In the genomic region with DNA sequence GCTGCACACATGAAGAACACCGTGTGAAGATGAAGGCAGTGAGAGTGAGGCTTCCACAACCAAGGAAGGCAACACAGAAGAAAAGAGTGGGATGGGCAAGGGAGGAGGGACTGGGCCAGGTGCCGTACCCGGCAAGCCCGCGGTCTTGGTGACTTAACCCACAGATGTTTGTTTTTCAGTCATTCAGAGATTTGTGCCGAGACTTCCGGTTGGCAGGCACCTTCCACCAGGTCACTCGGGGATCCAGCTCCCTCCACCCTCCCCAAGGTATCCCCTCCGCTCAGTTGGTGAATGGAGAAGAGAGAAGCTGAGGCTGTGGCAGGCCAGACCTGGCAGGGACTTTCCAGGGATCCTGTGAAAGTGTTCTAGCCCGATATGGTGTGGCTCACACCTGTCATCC, we compare ENCODE assay signal across 20 cellular contexts. TPM values are rescaled to one million over a fixed set of nuclear protein-coding genes. Genes with fewer than 3 reads are reported as not detected.
A peak's percentile ranks its signal among the peaks of the same experiment; 100 is the strongest.
DNase-seq lines count a peak whose midpoint lies in the region; ATAC-seq, FAIRE-seq and TF ChIP-seq lines count a peak whose summit lies in the region.
"Had no signal": no experiment of that assay in that cellular context is flagged by ENCODE, and none has a peak within 500 bp of the region (broad histone marks: within the 10 kb centered on the region; RNA-seq: fewer than 3 reads in every experiment).

No MANE protein-coding gene starts in this region.

- TF ChIP-seq EP300 in GM12878 (IDR thresholded peaks at IDR 0.05; ENCODE audit: borderline replicate concordance in 1 of 2, control insufficient read depth in 1 of 2, low read depth in 2 of 2, low read length in 2 of 2), result no peak

- H3K4me2 ChIP-seq in H9 (ENCODE audit: insufficient read depth, insufficient read length, low read length) (no peak overlapping the region), GM12878 (ENCODE audit: control insufficient read depth, insufficient read depth) (peak overlapping the region; percentile 34), osteoblast (ENCODE audit: insufficient read depth, low read length) (no peak overlapping the region)

- H3K18ac ChIP-seq in H9 (ENCODE audit: insufficient read length, low read depth, low read length), result no peak overlapping the region

- SMC1A ChIA-PET in GM12878 (lab: Charles Lee; ENCODE audit: uncharacterized antibody, unreplicated experiment), result no interaction called here

- H2AFZ ChIP-seq in H9 (ENCODE audit: low read length) (no peak overlapping the region), GM12878 (ENCODE audit: control insufficient read depth, low read depth, low read length) (no peak overlapping the region), osteoblast (ENCODE audit: low read length) (no peak overlapping the region)

- H3K9me3 ChIP-seq in H9 (ENCODE audit: control insufficient read depth, low read depth, low read length), result no peaks in the 10 kb centered on the region
- no peaks in the 10 kb centered on the region for H3K9me3 ChIP-seq in GM12878 (replicated peaks; ENCODE audit: control insufficient read depth, insufficient read depth, low read length)
- no peaks in the 10 kb centered on the region for H3K9me3 ChIP-seq in osteoblast (ENCODE audit: low read depth, low read length)
- H3K9me3 ChIP-seq: Peyer's patch had no signal

- no peak overlapping the region for H3K14ac ChIP-seq in H9 (ENCODE audit: insufficient read depth, low read length)

- POLR2A ChIA-PET in GM12878 (lab: Charles Lee), result interaction anchor here (0.9 to 1.1 kb wide), 2 partner anchors 11 to 77 kb away, joined by 3 read pairs; no protein-coding TSS in a partner anchor

- no peaks in the 10 kb centered on the region for H3K36me3 ChIP-seq in GM12878 (ENCODE audit: control insufficient read depth in 2 of 2, insufficient read depth in 2 of 2, low read length in 1 of 2)
- H3K36me3 ChIP-seq in osteoblast (ENCODE audit: insufficient read depth, low read length), result no peaks in the 10 kb centered on the region
- H3K36me3 ChIP-seq: Peyer's patch had no signal

- FAIRE-seq in GM12878 (lab: Jason Lieb, UNC), result peak; percentile 7

- intact Hi-C loops in GM12878 (cut with micrococcal nuclease; ENCODE audit: unreplicated experiment), result no loop called here

- no TSS peak for BruUV-seq in GM12878 (replicated peaks; lab: Mats Ljungman, UMichigan)

- H3K79me1 ChIP-seq in H9 (ENCODE audit: insufficient read depth, low read depth, low read length, poor library complexity, severe bottlenecking), result no peaks in the 10 kb centered on the region

- H4K91ac ChIP-seq in H9 (ENCODE audit: insufficient read length, low read depth, low read length), result no peak overlapping the region

- H3K4me3 Mint-ChIP-seq in H9, result no peak overlapping the region
- H3K4me3 Mint-ChIP-seq: CD4-positive, alpha-beta T cell had no signal

- H3K4me3 ChIP-seq in GM12865 (ENCODE audit: low read depth, low read length) (no peak overlapping the region), GM12878 (no peak overlapping the region), osteoblast (ENCODE audit: insufficient read depth, low read length) (no peak overlapping the region)
- H3K4me3 ChIP-seq: Peyer's patch, SK-N-MC had no signal

- H2BK20ac ChIP-seq in H9 (ENCODE audit: low read depth, low read length, poor library complexity, severe bottlenecking), result no peak overlapping the region

- in situ Hi-C loops in GM12878 (cut with MboI), result no loop called here

- H2AK5ac ChIP-seq in H9 (ENCODE audit: insufficient read length, low read length), result no peak overlapping the region

- peaks cover 14 to 21% of the 10 kb centered on the region in 2 experiments for H3K4me1 Mint-ChIP-seq in H9

- H3K27me3 ChIP-seq in H9 (ENCODE audit: insufficient read depth, low read length) (no peaks in the 10 kb centered on the region), GM12878 (replicated peaks in 1 of 2; ENCODE audit: control insufficient read depth in 2 of 2, insufficient read depth in 2 of 2, low read length in 1 of 2) (no peaks in the 10 kb centered on the region), osteoblast (ENCODE audit: insufficient read depth, low read length) (peaks cover 33% of the 10 kb centered on the region)

- no peak overlapping the region for H3K23ac ChIP-seq in H9 (ENCODE audit: insufficient read length, low read depth, low read length)

- peaks cover 8% of the 10 kb centered on the region for H3K27me3 Mint-ChIP-seq in H9 (ENCODE audit: low read depth)

- no CpG with 5 or more reads among the region's 10 CpGs for WGBS in H9 (ENCODE audit: extremely low coverage, insufficient read length, low lambda C conversion rate)
- WGBS in GM12878 (ENCODE audit: insufficient coverage, insufficient replicate concordance, low lambda C conversion rate, missing lambda C conversion rate), result 3% methylated on average over 10 of the region's 10 CpGs

- no peak overlapping the region for H4K5ac ChIP-seq in H9 (ENCODE audit: insufficient read length, low read depth, low read length)

- TF ChIP-seq POLR2A in GM12878 (IDR thresholded peaks at IDR 0.05; ENCODE audit: low read depth, low read length) (no peak), erythroblast (IDR thresholded peaks at IDR 0.05; ENCODE audit: low read length) (no peak)

- no peak overlapping the region for H2BK15ac ChIP-seq in H9 (ENCODE audit: low read depth, low read length)

- H3K9me3 Mint-ChIP-seq in H9, result no peaks in the 10 kb centered on the region; a peak in 2 of 5 replicates
- H3K9me3 Mint-ChIP-seq: CD4-positive, alpha-beta T cell had no signal

- TF ChIP-seq CTCF in GM12865 (IDR thresholded peaks at IDR 0.05; ENCODE audit: insufficient read depth, low read depth, low read length, missing control alignments) (no peak), H9 (conservative IDR thresholded peaks at IDR 0.05) (no peak), GM12878 (IDR thresholded peaks at IDR 0.05 in 2 of 3, conservative IDR thresholded peaks at IDR 0.05 in 1 of 3; ENCODE audit: control insufficient read depth in 2 of 3, extremely low read depth in 1 of 3, insufficient read depth in 1 of 3, low read depth in 3 of 3, low read length in 3 of 3) (no peak), osteoblast (IDR thresholded peaks at IDR 0.05; ENCODE audit: extremely low read depth, low read depth, low read length) (no peak)

- H3K4ac ChIP-seq in H9 (ENCODE audit: low read depth, low read length), result no peak overlapping the region

- no peak overlapping the region for H3T11ph ChIP-seq in H9 (ENCODE audit: low read length)

- peak; percentile 15 for ATAC-seq in GM12878

- H3K79me2 ChIP-seq in H9 (ENCODE audit: insufficient read depth, low read length) (no peaks in the 10 kb centered on the region), GM12878 (ENCODE audit: control insufficient read depth, insufficient read depth, low read length) (no peaks in the 10 kb centered on the region), osteoblast (ENCODE audit: insufficient read depth, low read length) (no peaks in the 10 kb centered on the region)

- RAD21 ChIA-PET in GM12878 (lab: Charles Lee; ENCODE audit: unreplicated experiment), result interaction anchor here (1.0 kb wide), 2 partner anchors 16 to 32 kb away, joined by 3 read pairs; no protein-coding TSS in a partner anchor

- H3K4me1 ChIP-seq in H9 (ENCODE audit: insufficient read depth, low read length) (peaks cover 3% of the 10 kb centered on the region; the same call in 1 of the 2 replicates), GM12878 (ENCODE audit: control insufficient read depth, insufficient read depth, low read length) (peaks cover 31% of the 10 kb centered on the region), osteoblast (ENCODE audit: insufficient read depth, low read length) (no peaks in the 10 kb centered on the region)

- no peak overlapping the region for H3K9ac ChIP-seq in H9 (ENCODE audit: extremely low read depth, insufficient read length, low read length)
- H3K9ac ChIP-seq in GM12878 (ENCODE audit: control insufficient read depth, insufficient read depth, low read length), result no peak overlapping the region

- H4K20me1 ChIP-seq in H9 (ENCODE audit: control insufficient read depth, insufficient read depth, insufficient read length) (no peaks in the 10 kb centered on the region), GM12878 (ENCODE audit: control insufficient read depth, insufficient read depth) (no peaks in the 10 kb centered on the region), osteoblast (ENCODE audit: insufficient read depth, low read length) (peaks cover 4% of the 10 kb centered on the region)

- no peak overlapping the region for H3K27ac Mint-ChIP-seq in H9
- H3K27ac Mint-ChIP-seq: CD4-positive, alpha-beta T cell had no signal

- DNase-seq in GM12865 (ENCODE audit: low read depth) (peak; percentile 64), H9 (peak; percentile 24), GM12878 (ENCODE audit: low read depth, low spot score) (no peak), osteoblast (ENCODE audit: insufficient read length, low spot score, missing footprints) (peak; percentile 47), erythroblast (lab: John Stamatoyannopoulos, UW) (no peak), GOT3 (lab: John Stamatoyannopoulos, UW) (no peak), NCI-H748 treated with DMSO at 0.1 percent for 48 hours (lab: John Stamatoyannopoulos, UW) (no peak)
- DNase-seq: Calu3; CD4-positive, alpha-beta T cell; DMS79; MV-4-11; NCI-H187 treated with DMSO at 0.1 percent for 48 hours; NCI-H2171; NCI-H446; NCI-H774; Peyer's patch; Right ventricle myocardium superior had no signal

- H3K23me2 ChIP-seq in H9 (ENCODE audit: insufficient read length, low read depth, low read length, poor library complexity, severe bottlenecking), result peaks cover 7% of the 10 kb centered on the region

- no peak overlapping the region for H4K8ac ChIP-seq in H9 (replicated peaks; ENCODE audit: insufficient read length, low read depth, low read length)

- H3K56ac ChIP-seq in H9 (ENCODE audit: insufficient read length, low read depth, low read length), result no peak overlapping the region

- H2BK120ac ChIP-seq in H9 (ENCODE audit: low read depth, low read length, poor library complexity, severe bottlenecking), result no peak overlapping the region

- H3K36me3 Mint-ChIP-seq in H9 (ENCODE audit: insufficient read depth in 1 of 3, low read depth in 3 of 3), result no peaks in the 10 kb centered on the region

- CTCF ChIA-PET in GM12878 (lab: Yijun Ruan, JAX), result interaction anchor here (0.9 to 3.0 kb wide), 9 partner anchors 11 to 120 kb away, joined by 3 to 15 read pairs (median 4); a partner anchor contains a TSS

- no peak overlapping the region for H3K27ac ChIP-seq in H9 (ENCODE audit: insufficient read length, low read depth, low read length)
- H3K27ac ChIP-seq in GM12878 (ENCODE audit: control insufficient read depth, insufficient read depth), result no peak overlapping the region
- no peak overlapping the region for H3K27ac ChIP-seq in osteoblast (ENCODE audit: low read depth, low read length)
- H3K27ac ChIP-seq: HL-60, Peyer's patch, SK-N-MC had no signal

- H2BK5ac ChIP-seq in H9 (ENCODE audit: insufficient read length, low read length), result no peak overlapping the region

- TF ChIP-seq RAD21 in GM12878 (IDR thresholded peaks at IDR 0.05; ENCODE audit: insufficient read depth, low read depth, low read length), result no peak

- H2BK12ac ChIP-seq in H9 (ENCODE audit: insufficient read length, low read depth, low read length), result no peak overlapping the region

RNA-seq across cellular contexts. Expression of a gene that starts 4.9 kb away (rescaled TPM):
- total RNA-seq in H9 (2021) (12.8 and 14.6 TPM in 2 replicates), GM12878 (2014; rRNA removed) (1.3 and 1.8 TPM in 2 replicates), GM12878 (2014; rRNA removed; fragmentation: Illumina TruSeq; extraction: Trizol) (0.14 and 0.18 TPM in 2 replicates), GM12878 (2021) (1.5 TPM in 2 replicates), osteoblast (not detected in 2 replicates)
- 7.1 TPM in 2 replicates for total RNA-seq in GM12878 (2013; cell fraction: nucleolus; rRNA removed)
- polyA plus RNA-seq in GM12878 (2011; ENCODE audit: low read depth), result not detected
- polyA plus RNA-seq in GM12878 (2011; rRNA removed) (1.6 and 3.7 TPM in 2 replicates), GM12878 (2014; fragmentation: Illumina TruSeq; extraction: Trizol) (0.06 TPM in 1 of 2 replicates, not detected in the other), GM12878 (2014; fragmentation: Nextera tagmentation; extraction: Ambion mirVana) (not detected), GM12878 (2014; rRNA removed) (1.1 and 1.8 TPM in 2 replicates), GM12878 (2016; fragmentation: Nextera tagmentation; extraction: Ambion mirVana) (under 1 TPM; 0.45 to 0.59 TPM)
- polyA plus RNA-seq in GM12878 (2011; cell fraction: cytosol; rRNA removed), result 5.4 and 9.9 TPM in 2 replicates
- 34.9 and 50.5 TPM in 2 replicates for polyA plus RNA-seq in GM12878 (2011; cell fraction: nucleus; rRNA removed)
- polyA plus RNA-seq in GM12878 (2012), result 0.59 and 0.68 TPM in 2 replicates
- 0.37 and 1.3 TPM in 2 replicates for polyA minus RNA-seq in GM12878 (2011; rRNA and poly(A)+ RNA removed)
- polyA minus RNA-seq in GM12878 (2011; cell fraction: cytosol; rRNA and poly(A)+ RNA removed), result 1.5 and 2.8 TPM in 2 replicates
- polyA minus RNA-seq in GM12878 (2011; cell fraction: nucleus; rRNA and poly(A)+ RNA removed), result 3.1 and 4.5 TPM in 2 replicates
- total RNA-seq: Calu3; CD4-positive, alpha-beta T cell; Right ventricle myocardium superior had no signal

RNA-seq across cellular contexts. Expression of a gene that starts 9.9 kb away (rescaled TPM):
- total RNA-seq in H9 (2021), result 32.1 and 33.3 TPM in 2 replicates
- 14.8 and 15.2 TPM in 2 replicates for total RNA-seq in GM12878 (2013; cell fraction: nucleolus; rRNA removed)
- total RNA-seq in GM12878 (2014; rRNA removed), result 20.8 and 21.1 TPM in 2 replicates
- total RNA-seq in GM12878 (2014; rRNA removed; fragmentation: Illumina TruSeq; extraction: Trizol), result 10.6 and 11.9 TPM in 2 replicates
- 30.7 and 31.8 TPM in 2 replicates for total RNA-seq in GM12878 (2021)
- 4.8 TPM for polyA plus RNA-seq in GM12878 (2011; ENCODE audit: low read depth)
- polyA plus RNA-seq in GM12878 (2011; rRNA removed), result 7.2 and 13.9 TPM in 2 replicates
- 20.7 and 26.5 TPM in 2 replicates for polyA plus RNA-seq in GM12878 (2011; cell fraction: cytosol; rRNA removed)
- polyA plus RNA-seq in GM12878 (2011; cell fraction: nucleus; rRNA removed), result 66.1 and 79.5 TPM in 2 replicates
- polyA plus RNA-seq in GM12878 (2012), result 8.9 and 9.3 TPM in 2 replicates
- polyA plus RNA-seq in GM12878 (2014; fragmentation: Illumina TruSeq; extraction: Trizol), result 7.6 and 13.1 TPM in 2 replicates
- polyA plus RNA-seq in GM12878 (2014; fragmentation: Nextera tagmentation; extraction: Ambion mirVana), result under 1 TPM; 0.39 to 0.84 TPM
- polyA plus RNA-seq in GM12878 (2014; rRNA removed), result 29.4 and 29.9 TPM in 2 replicates
- 10 to 100 TPM in 1 of 2 experiments, 1 to 10 TPM in 1; 5.9 to 14.2 TPM for polyA plus RNA-seq in GM12878 (2016; fragmentation: Nextera tagmentation; extraction: Ambion mirVana)
- 10.3 and 16.7 TPM in 2 replicates for polyA minus RNA-seq in GM12878 (2011; rRNA and poly(A)+ RNA removed)
- polyA minus RNA-seq in GM12878 (2011; cell fraction: cytosol; rRNA and poly(A)+ RNA removed), result 11.9 and 13.4 TPM in 2 replicates
- polyA minus RNA-seq in GM12878 (2011; cell fraction: nucleus; rRNA and poly(A)+ RNA removed), result 9.6 and 17.0 TPM in 2 replicates
- 1.5 and 1.8 TPM in 2 replicates for total RNA-seq in osteoblast

RNA-seq across cellular contexts. Expression of a gene that starts 21.0 kb away (rescaled TPM):
- total RNA-seq in H9 (2021), result 114 and 120 TPM in 2 replicates
- 41.1 and 44.0 TPM in 2 replicates for total RNA-seq in GM12878 (2013; cell fraction: nucleolus; rRNA removed)
- total RNA-seq in GM12878 (2014; rRNA removed), result 31.6 and 39.6 TPM in 2 replicates
- 11.5 and 13.6 TPM in 2 replicates for total RNA-seq in GM12878 (2014; rRNA removed; fragmentation: Illumina TruSeq; extraction: Trizol)
- 72.6 and 77.1 TPM in 2 replicates for total RNA-seq in GM12878 (2021)
- 6.7 TPM for polyA plus RNA-seq in GM12878 (2011; ENCODE audit: low read depth)
- polyA plus RNA-seq in GM12878 (2011; rRNA removed), result 3.4 and 9.3 TPM in 2 replicates
- 18.5 and 31.3 TPM in 2 replicates for polyA plus RNA-seq in GM12878 (2011; cell fraction: cytosol; rRNA removed)
- polyA plus RNA-seq in GM12878 (2011; cell fraction: nucleus; rRNA removed), result 97.2 and 161 TPM in 2 replicates
- polyA plus RNA-seq in GM12878 (2012), result 24.9 and 30.6 TPM in 2 replicates
- 6.9 and 13.1 TPM in 2 replicates for polyA plus RNA-seq in GM12878 (2014; fragmentation: Illumina TruSeq; extraction: Trizol)
- 10 to 100 TPM in 1 of 2 experiments, 1 to 10 TPM in 1; 4.6 to 20.2 TPM for polyA plus RNA-seq in GM12878 (2014; fragmentation: Nextera tagmentation; extraction: Ambion mirVana)
- 48.1 and 63.7 TPM in 2 replicates for polyA plus RNA-seq in GM12878 (2014; rRNA removed)
- polyA plus RNA-seq in GM12878 (2016; fragmentation: Nextera tagmentation; extraction: Ambion mirVana), result 100 to 1,000 TPM in 1 of 2 experiments, 10 to 100 TPM in 1; 91.9 to 101 TPM
- polyA minus RNA-seq in GM12878 (2011; rRNA and poly(A)+ RNA removed), result 5.8 and 9.7 TPM in 2 replicates
- polyA minus RNA-seq in GM12878 (2011; cell fraction: cytosol; rRNA and poly(A)+ RNA removed), result 14.4 and 23.0 TPM in 2 replicates
- polyA minus RNA-seq in GM12878 (2011; cell fraction: nucleus; rRNA and poly(A)+ RNA removed), result 18.4 and 39.6 TPM in 2 replicates
- total RNA-seq in osteoblast, result 1.4 and 2.1 TPM in 2 replicates

RNA-seq across cellular contexts. Expression of a gene that starts 47.5 kb away (rescaled TPM):
- 12.5 and 13.0 TPM in 2 replicates for total RNA-seq in H9 (2021)
- 40.3 and 43.6 TPM in 2 replicates for total RNA-seq in GM12878 (2013; cell fraction: nucleolus; rRNA removed)
- 15.0 and 19.7 TPM in 2 replicates for total RNA-seq in GM12878 (2014; rRNA removed)
- 6.6 and 7.9 TPM in 2 replicates for total RNA-seq in GM12878 (2014; rRNA removed; fragmentation: Illumina TruSeq; extraction: Trizol)
- total RNA-seq in GM12878 (2021), result 27.8 and 33.8 TPM in 2 replicates
- polyA plus RNA-seq in GM12878 (2011; ENCODE audit: low read depth), result 10.7 TPM
- polyA plus RNA-seq in GM12878 (2011; rRNA removed), result 7.7 and 10.6 TPM in 2 replicates
- 21.5 and 28.4 TPM in 2 replicates for polyA plus RNA-seq in GM12878 (2011; cell fraction: cytosol; rRNA removed)
- polyA plus RNA-seq in GM12878 (2011; cell fraction: nucleus; rRNA removed), result 55.9 and 70.0 TPM in 2 replicates
- 20.9 and 21.5 TPM in 2 replicates for polyA plus RNA-seq in GM12878 (2012)
- 1.8 and 10.1 TPM in 2 replicates for polyA plus RNA-seq in GM12878 (2014; fragmentation: Illumina TruSeq; extraction: Trizol)
- polyA plus RNA-seq in GM12878 (2014; fragmentation: Nextera tagmentation; extraction: Ambion mirVana), result under 1 TPM; 0.47 to 0.60 TPM
- polyA plus RNA-seq in GM12878 (2014; rRNA removed), result 29.1 and 37.9 TPM in 2 replicates
- polyA plus RNA-seq in GM12878 (2016; fragmentation: Nextera tagmentation; extraction: Ambion mirVana), result 10 to 100 TPM; 11.8 to 16.7 TPM
- polyA minus RNA-seq in GM12878 (2011; rRNA and poly(A)+ RNA removed), result 6.7 and 11.4 TPM in 2 replicates
- 6.5 and 9.9 TPM in 2 replicates for polyA minus RNA-seq in GM12878 (2011; cell fraction: cytosol; rRNA and poly(A)+ RNA removed)
- 7.4 and 18.7 TPM in 2 replicates for polyA minus RNA-seq in GM12878 (2011; cell fraction: nucleus; rRNA and poly(A)+ RNA removed)
- 48.3 and 56.5 TPM in 2 replicates for total RNA-seq in osteoblast

RNA-seq across cellular contexts. Expression of a gene that starts 53.5 kb away (rescaled TPM):
- 1.3 and 1.5 TPM in 2 replicates for total RNA-seq in H9 (2021)
- not detected in 2 replicates for total RNA-seq in GM12878 (2013; cell fraction: nucleolus; rRNA removed)
- total RNA-seq in GM12878 (2014; rRNA removed), result not detected in 2 replicates
- not detected in 2 replicates for total RNA-seq in GM12878 (2014; rRNA removed; fragmentation: Illumina TruSeq; extraction: Trizol)
- not detected in 2 replicates for total RNA-seq in GM12878 (2021)
- not detected for polyA plus RNA-seq in GM12878 (2011; ENCODE audit: low read depth)
- polyA plus RNA-seq in GM12878 (2011; rRNA removed), result not detected in 2 replicates
- not detected in 2 replicates for polyA plus RNA-seq in GM12878 (2011; cell fraction: cytosol; rRNA removed)
- polyA plus RNA-seq in GM12878 (2011; cell fraction: nucleus; rRNA removed), result 0.12 TPM in 1 of 2 replicates, not detected in the other
- 0.08 TPM in 1 of 2 replicates, not detected in the other for polyA plus RNA-seq in GM12878 (2012)
- polyA plus RNA-seq in GM12878 (2014; fragmentation: Illumina TruSeq; extraction: Trizol), result not detected in 2 replicates
- polyA plus RNA-seq in GM12878 (2014; fragmentation: Nextera tagmentation; extraction: Ambion mirVana), result not detected
- polyA plus RNA-seq in GM12878 (2014; rRNA removed), result not detected in 2 replicates
- not detected for polyA plus RNA-seq in GM12878 (2016; fragmentation: Nextera tagmentation; extraction: Ambion mirVana)
- 0.26 TPM in 1 of 2 replicates, not detected in the other for polyA minus RNA-seq in GM12878 (2011; rRNA and poly(A)+ RNA removed)
- polyA minus RNA-seq in GM12878 (2011; cell fraction: cytosol; rRNA and poly(A)+ RNA removed), result not detected in 2 replicates
- polyA minus RNA-seq in GM12878 (2011; cell fraction: nucleus; rRNA and poly(A)+ RNA removed), result not detected in 2 replicates
- not detected in 2 replicates for total RNA-seq in osteoblast
- total RNA-seq: CD4-positive, alpha-beta T cell; H4 had no signal

Comparison
In these comparisons a context has a peak if more than half of its experiments do, and no peak if none do; other contexts are left out.
1. DNase-seq: peak in GM12865 (single experiment), H9 (single experiment) and osteoblast (single experiment); none in GM12878 (single experiment), erythroblast (0 of 2), GOT3 (single experiment) and NCI-H748 treated with DMSO at 0.1 percent for 48 hours (single experiment).